1 cellular context compared by ENCODE assay signal in the genomic region with DNA sequence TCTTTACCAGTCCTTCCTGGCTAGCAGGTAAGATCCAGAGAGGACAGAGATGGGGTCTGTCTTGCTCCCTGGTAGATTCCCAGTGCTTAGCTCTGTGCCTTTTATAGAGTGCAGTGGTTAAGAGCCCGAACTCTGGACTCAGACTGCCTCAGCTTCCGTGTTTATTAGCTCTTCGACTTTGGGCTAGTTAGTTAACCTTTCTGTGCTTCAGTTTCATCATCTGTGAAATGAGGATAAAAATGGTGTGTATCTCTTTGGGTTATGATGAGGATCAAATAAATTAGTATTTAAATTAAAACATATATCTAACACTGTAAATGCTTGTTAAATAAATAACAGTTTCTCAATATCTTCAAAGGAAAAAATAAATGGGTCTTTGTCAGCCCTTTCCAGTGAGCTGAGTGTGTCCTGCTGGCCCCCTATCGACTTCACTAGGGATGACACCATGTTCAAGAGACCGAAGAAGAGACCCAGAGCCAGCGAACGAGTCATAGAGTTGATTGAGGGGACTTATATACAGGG.
TF ChIP-seq lines count a peak whose summit lies in the region.

No MANE protein-coding gene starts in this region.

TF ChIP-seq in HepG2, 621 proteins besides CTCF, POLR2A, EP300 and RAD21 (continued from another document and continues in another):
- TF ChIP-seq, protein P1, sequence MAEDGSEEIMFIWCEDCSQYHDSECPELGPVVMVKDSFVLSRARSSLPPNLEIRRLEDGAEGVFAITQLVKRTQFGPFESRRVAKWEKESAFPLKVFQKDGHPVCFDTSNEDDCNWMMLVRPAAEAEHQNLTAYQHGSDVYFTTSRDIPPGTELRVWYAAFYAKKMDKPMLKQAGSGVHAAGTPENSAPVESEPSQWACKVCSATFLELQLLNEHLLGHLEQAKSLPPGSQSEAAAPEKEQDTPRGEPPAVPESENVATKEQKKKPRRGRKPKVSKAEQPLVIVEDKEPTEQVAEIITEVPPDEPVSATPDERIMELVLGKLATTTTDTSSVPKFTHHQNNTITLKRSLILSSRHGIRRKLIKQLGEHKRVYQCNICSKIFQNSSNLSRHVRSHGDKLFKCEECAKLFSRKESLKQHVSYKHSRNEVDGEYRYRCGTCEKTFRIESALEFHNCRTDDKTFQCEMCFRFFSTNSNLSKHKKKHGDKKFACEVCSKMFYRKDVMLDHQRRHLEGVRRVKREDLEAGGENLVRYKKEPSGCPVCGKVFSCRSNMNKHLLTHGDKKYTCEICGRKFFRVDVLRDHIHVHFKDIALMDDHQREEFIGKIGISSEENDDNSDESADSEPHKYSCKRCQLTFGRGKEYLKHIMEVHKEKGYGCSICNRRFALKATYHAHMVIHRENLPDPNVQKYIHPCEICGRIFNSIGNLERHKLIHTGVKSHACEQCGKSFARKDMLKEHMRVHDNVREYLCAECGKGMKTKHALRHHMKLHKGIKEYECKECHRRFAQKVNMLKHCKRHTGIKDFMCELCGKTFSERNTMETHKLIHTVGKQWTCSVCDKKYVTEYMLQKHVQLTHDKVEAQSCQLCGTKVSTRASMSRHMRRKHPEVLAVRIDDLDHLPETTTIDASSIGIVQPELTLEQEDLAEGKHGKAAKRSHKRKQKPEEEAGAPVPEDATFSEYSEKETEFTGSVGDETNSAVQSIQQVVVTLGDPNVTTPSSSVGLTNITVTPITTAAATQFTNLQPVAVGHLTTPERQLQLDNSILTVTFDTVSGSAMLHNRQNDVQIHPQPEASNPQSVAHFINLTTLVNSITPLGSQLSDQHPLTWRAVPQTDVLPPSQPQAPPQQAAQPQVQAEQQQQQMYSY (CRISPR knock-in tag; IDR thresholded peaks at IDR 0.05) = no peak
- TF ChIP-seq JDP2 (CRISPR knock-in tag; IDR thresholded peaks at IDR 0.05; ENCODE audit: borderline replicate concordance) (no peak), AGO2 (optimal IDR thresholded peaks at IDR 0.05; ENCODE audit: low read depth, low read length) (no peak), TBX3 (IDR thresholded peaks at IDR 0.05; ENCODE audit: borderline replicate concordance) (peak; percentile 24; the same call in 1 of the 2 replicates), ZZZ3 (CRISPR knock-in tag; IDR thresholded peaks at IDR 0.05; ENCODE audit: borderline replicate concordance) (no peak), SSRP1 (CRISPR knock-in tag; IDR thresholded peaks at IDR 0.05) (0 out of 2 replicates have a peak, but pooled peaks have one; percentile 48), ZNF432 (CRISPR knock-in tag; IDR thresholded peaks at IDR 0.05; ENCODE audit: borderline replicate concordance) (no peak), ZMYM4 (CRISPR knock-in tag; IDR thresholded peaks at IDR 0.05) (peak; percentile 53; the same call in 1 of the 2 replicates), YEATS4 (CRISPR knock-in tag; IDR thresholded peaks at IDR 0.05; ENCODE audit: borderline replicate concordance) (peak; percentile 66; the same call in 1 of the 2 replicates), CEBPB (IDR thresholded peaks at IDR 0.05; ENCODE audit: borderline replicate concordance, low read depth, low read length) (peak; percentile 1; the same call in 1 of the 2 replicates), MED1 (CRISPR knock-in tag; IDR thresholded peaks at IDR 0.05) (peak; percentile 38; the same call in 1 of the 2 replicates), SALL1 (CRISPR knock-in tag; IDR thresholded peaks at IDR 0.05) (peak; percentile 51; the same call in 1 of the 2 replicates), REL (CRISPR knock-in tag; conservative IDR thresholded peaks at IDR 0.05) (no peak), SMC3 (IDR thresholded peaks at IDR 0.05; ENCODE audit: low read length) (peak; percentile 68), ZSCAN9 (CRISPR knock-in tag; IDR thresholded peaks at IDR 0.05; ENCODE audit: borderline replicate concordance) (peak; percentile 55; the same call in 1 of the 2 replicates), ELF1 (CRISPR knock-in tag; IDR thresholded peaks at IDR 0.05) (peak; percentile 82), TOE1 (CRISPR knock-in tag; IDR thresholded peaks at IDR 0.05) (peak; percentile 49; the same call in 1 of the 2 replicates), CREB1 (IDR thresholded peaks at IDR 0.05) (no peak), CREB1 (CRISPR knock-in tag; IDR thresholded peaks at IDR 0.05) (peak; percentile 57), ZSCAN30 (CRISPR knock-in tag; IDR thresholded peaks at IDR 0.05) (no peak), IRF2 (CRISPR knock-in tag; IDR thresholded peaks at IDR 0.05) (peak; percentile 62), HMG20A (CRISPR knock-in tag; IDR thresholded peaks at IDR 0.05; ENCODE audit: borderline replicate concordance) (peak; percentile 62; the same call in 1 of the 2 replicates), FOXK1 (CRISPR knock-in tag; IDR thresholded peaks at IDR 0.05; ENCODE audit: borderline replicate concordance, low read depth) (peak; percentile 67; the same call in 1 of the 2 replicates), ZNF3 (CRISPR knock-in tag; IDR thresholded peaks at IDR 0.05) (peak; percentile 19; the same call in 1 of the 2 replicates), ZNF652 (CRISPR knock-in tag; IDR thresholded peaks at IDR 0.05; ENCODE audit: borderline replicate concordance, low read depth) (peak; percentile 75; the same call in 1 of the 2 replicates), ZNF792 (CRISPR knock-in tag; IDR thresholded peaks at IDR 0.05) (peak; percentile 59; the same call in 1 of the 2 replicates), CEBPG (CRISPR knock-in tag; IDR thresholded peaks at IDR 0.05) (peak; percentile 64), ZNF816 (CRISPR knock-in tag; IDR thresholded peaks at IDR 0.05; ENCODE audit: borderline replicate concordance) (0 out of 2 replicates have a peak, but pooled peaks have one; percentile 52), KDM6A (CRISPR knock-in tag; IDR thresholded peaks at IDR 0.05; ENCODE audit: low read depth) (peak; percentile 52; the same call in 1 of the 2 replicates), CHD4 (IDR thresholded peaks at IDR 0.05; ENCODE audit: borderline replicate concordance, low read length) (peak; percentile 46; the same call in 1 of the 2 replicates), ZNF24 (IDR thresholded peaks at IDR 0.05) (no peak), KMT2B (CRISPR knock-in tag; IDR thresholded peaks at IDR 0.05) (peak; percentile 61; the same call in 1 of the 2 replicates), FLYWCH1 (CRISPR knock-in tag; IDR thresholded peaks at IDR 0.05) (no peak), POGZ (CRISPR knock-in tag; IDR thresholded peaks at IDR 0.05) (0 out of 2 replicates have a peak, but pooled peaks have one; percentile 29), PHF21A (CRISPR knock-in tag; IDR thresholded peaks at IDR 0.05) (no peak; the same call in 1 of the 2 replicates)
- TF ChIP-seq, protein P2, sequence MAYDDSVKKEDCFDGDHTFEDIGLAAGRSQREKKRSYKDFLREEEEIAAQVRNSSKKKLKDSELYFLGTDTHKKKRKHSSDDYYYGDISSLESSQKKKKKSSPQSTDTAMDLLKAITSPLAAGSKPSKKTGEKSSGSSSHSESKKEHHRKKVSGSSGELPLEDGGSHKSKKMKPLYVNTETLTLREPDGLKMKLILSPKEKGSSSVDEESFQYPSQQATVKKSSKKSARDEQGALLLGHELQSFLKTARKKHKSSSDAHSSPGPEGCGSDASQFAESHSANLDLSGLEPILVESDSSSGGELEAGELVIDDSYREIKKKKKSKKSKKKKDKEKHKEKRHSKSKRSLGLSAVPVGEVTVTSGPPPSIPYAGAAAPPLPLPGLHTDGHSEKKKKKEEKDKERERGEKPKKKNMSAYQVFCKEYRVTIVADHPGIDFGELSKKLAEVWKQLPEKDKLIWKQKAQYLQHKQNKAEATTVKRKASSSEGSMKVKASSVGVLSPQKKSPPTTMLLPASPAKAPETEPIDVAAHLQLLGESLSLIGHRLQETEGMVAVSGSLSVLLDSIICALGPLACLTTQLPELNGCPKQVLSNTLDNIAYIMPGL (CRISPR knock-in tag; IDR thresholded peaks at IDR 0.05; ENCODE audit: borderline replicate concordance in 1 of 2, low read depth in 1 of 2) = peak; percentile 60
- TF ChIP-seq, protein P3, sequence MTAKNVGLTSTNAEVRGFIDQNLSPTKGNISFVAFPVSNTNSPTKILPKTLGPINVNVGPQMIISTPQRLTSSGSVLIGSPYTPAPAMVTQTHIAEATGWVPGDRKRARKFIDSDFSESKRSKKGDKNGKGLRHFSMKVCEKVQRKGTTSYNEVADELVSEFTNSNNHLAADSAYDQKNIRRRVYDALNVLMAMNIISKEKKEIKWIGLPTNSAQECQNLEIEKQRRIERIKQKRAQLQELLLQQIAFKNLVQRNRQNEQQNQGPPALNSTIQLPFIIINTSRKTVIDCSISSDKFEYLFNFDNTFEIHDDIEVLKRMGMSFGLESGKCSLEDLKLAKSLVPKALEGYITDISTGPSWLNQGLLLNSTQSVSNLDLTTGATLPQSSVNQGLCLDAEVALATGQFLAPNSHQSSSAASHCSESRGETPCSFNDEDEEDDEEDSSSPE (CRISPR knock-in tag; IDR thresholded peaks at IDR 0.05) = peak; percentile 12; the same call in 1 of the 2 replicates
- TF ChIP-seq, protein P4, sequence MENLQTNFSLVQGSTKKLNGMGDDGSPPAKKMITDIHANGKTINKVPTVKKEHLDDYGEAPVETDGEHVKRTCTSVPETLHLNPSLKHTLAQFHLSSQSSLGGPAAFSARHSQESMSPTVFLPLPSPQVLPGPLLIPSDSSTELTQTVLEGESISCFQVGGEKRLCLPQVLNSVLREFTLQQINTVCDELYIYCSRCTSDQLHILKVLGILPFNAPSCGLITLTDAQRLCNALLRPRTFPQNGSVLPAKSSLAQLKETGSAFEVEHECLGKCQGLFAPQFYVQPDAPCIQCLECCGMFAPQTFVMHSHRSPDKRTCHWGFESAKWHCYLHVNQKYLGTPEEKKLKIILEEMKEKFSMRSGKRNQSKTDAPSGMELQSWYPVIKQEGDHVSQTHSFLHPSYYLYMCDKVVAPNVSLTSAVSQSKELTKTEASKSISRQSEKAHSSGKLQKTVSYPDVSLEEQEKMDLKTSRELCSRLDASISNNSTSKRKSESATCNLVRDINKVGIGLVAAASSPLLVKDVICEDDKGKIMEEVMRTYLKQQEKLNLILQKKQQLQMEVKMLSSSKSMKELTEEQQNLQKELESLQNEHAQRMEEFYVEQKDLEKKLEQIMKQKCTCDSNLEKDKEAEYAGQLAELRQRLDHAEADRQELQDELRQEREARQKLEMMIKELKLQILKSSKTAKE (CRISPR knock-in tag; IDR thresholded peaks at IDR 0.05; ENCODE audit: borderline replicate concordance) = no peak
- TF ChIP-seq, protein P5, sequence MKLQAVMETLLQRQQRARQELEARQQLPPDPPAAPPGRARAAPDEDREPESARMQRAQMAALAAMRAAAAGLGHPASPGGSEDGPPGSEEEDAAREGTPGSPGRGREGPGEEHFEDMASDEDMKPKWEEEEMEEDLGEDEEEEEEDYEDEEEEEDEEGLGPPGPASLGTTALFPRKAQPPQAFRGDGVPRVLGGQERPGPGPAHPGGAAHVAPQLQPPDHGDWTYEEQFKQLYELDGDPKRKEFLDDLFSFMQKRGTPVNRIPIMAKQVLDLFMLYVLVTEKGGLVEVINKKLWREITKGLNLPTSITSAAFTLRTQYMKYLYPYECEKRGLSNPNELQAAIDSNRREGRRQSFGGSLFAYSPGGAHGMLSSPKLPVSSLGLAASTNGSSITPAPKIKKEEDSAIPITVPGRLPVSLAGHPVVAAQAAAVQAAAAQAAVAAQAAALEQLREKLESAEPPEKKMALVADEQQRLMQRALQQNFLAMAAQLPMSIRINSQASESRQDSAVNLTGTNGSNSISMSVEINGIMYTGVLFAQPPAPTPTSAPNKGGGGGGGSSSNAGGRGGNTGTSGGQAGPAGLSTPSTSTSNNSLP (IDR thresholded peaks at IDR 0.05; ENCODE audit: low read depth, low read length) = peak; percentile 64
- TF ChIP-seq, protein P6, sequence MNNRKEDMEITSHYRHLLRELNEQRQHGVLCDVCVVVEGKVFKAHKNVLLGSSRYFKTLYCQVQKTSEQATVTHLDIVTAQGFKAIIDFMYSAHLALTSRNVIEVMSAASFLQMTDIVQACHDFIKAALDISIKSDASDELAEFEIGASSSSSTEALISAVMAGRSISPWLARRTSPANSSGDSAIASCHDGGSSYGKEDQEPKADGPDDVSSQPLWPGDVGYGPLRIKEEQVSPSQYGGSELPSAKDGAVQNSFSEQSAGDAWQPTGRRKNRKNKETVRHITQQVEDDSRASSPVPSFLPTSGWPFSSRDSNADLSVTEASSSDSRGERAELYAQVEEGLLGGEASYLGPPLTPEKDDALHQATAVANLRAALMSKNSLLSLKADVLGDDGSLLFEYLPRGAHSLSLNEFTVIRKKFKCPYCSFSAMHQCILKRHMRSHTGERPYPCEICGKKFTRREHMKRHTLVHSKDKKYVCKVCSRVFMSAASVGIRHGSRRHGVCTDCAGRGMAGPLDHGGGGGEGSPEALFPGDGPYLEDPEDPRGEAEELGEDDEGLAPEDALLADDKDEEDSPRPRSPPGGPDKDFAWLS (CRISPR knock-in tag; IDR thresholded peaks at IDR 0.05; ENCODE audit: borderline replicate concordance) = no peak
- TF ChIP-seq, protein P7, sequence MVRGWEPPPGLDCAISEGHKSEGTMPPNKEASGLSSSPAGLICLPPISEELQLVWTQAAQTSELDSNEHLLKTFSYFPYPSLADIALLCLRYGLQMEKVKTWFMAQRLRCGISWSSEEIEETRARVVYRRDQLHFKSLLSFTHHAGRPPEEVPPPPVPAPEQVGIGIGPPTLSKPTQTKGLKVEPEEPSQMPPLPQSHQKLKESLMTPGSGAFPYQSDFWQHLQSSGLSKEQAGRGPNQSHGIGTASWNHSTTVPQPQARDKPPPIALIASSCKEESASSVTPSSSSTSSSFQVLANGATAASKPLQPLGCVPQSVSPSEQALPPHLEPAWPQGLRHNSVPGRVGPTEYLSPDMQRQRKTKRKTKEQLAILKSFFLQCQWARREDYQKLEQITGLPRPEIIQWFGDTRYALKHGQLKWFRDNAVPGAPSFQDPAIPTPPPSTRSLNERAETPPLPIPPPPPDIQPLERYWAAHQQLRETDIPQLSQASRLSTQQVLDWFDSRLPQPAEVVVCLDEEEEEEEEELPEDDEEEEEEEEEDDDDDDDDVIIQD (CRISPR knock-in tag; IDR thresholded peaks at IDR 0.05; ENCODE audit: low read depth) = peak; percentile 49; the same call in 1 of the 2 replicates
- TF ChIP-seq, protein P8, sequence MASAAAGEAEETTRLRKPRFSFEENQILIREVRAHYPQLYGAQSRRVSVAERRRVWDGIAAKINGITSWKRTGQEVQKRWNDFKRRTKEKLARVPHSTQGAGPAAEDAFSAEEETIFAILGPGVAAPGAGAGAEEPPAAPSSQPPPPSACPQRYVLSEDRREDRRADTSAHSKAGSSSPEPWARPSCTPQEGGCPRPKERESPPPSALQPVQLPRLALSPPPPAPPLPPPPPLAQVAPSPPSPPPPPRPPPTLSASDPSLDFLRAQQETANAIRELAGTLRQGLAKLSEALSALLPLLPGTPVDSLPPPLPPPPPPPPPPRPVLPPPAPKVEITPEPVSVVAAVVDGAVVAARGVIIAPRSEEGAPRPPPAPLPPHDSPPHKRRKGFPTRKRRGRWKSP (CRISPR knock-in tag; IDR thresholded peaks at IDR 0.05) = peak; percentile 58; the same call in 1 of the 2 replicates
- TF ChIP-seq, protein P9, sequence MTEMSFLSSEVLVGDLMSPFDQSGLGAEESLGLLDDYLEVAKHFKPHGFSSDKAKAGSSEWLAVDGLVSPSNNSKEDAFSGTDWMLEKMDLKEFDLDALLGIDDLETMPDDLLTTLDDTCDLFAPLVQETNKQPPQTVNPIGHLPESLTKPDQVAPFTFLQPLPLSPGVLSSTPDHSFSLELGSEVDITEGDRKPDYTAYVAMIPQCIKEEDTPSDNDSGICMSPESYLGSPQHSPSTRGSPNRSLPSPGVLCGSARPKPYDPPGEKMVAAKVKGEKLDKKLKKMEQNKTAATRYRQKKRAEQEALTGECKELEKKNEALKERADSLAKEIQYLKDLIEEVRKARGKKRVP (CRISPR knock-in tag; IDR thresholded peaks at IDR 0.05) = peak in 1 of 2 experiments; percentile 78; a peak in 2 of 4 replicates
